Comparison of ENCODE assay signal across 8 cellular contexts in the genomic region with DNA sequence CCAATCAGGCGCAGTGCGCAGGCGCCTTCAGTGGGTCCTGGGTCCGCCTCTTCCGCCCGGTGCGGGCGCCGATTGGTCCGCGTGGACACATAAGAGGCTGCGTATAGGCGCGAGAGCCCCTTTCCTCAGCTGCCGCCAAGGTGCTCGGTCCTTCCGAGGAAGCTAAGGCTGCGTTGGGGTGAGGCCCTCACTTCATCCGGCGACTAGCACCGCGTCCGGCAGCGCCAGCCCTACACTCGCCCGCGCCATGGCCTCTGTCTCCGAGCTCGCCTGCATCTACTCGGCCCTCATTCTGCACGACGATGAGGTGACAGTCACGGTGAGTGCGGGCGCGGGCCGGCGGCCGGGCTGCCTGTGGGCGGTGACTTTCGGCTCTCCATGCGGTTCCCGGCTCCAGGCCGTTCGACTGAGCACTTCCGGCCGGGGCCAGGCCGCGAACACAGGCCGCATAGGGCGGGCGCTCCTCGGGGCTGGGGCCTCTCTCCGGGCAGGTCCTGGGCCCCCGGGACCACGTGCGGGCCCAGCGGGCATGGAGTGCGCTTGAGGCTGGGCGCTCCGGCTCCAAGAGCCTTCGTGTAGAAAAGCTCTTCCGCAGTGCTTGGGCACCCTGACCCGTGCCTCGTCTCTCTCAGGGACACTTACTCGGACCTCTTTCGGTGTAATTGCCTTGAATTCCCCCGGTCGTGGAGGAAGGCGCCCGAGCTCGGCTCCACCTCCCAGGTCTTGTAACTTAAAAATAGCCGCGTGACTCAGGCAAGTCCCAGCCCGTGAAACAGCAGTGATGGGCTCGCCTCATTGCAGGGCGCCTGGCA. TPM values are rescaled to one million over a fixed set of nuclear protein-coding genes. Genes with fewer than 3 reads are reported as not detected.
DNase-seq lines count a peak whose midpoint lies in the region; ATAC-seq, FAIRE-seq and TF ChIP-seq lines count a peak whose summit lies in the region.

A gene (plus strand): TSS at position 117 of the 812 bp plus-strand sequence. CDS start 131 bp downstream, at position 248.

- H3K9ac ChIP-seq in kidney (ENCODE audit: low read length in 2 of 2) = peak within 1 kb of the TSS; percentile 70 to 96

- peak; percentile 38 for FAIRE-seq in kidney (lab: Jason Lieb, UNC)

- TF ChIP-seq CTCF in kidney (IDR thresholded peaks at IDR 0.05; ENCODE audit: borderline replicate concordance, extremely low read depth, insufficient read depth) = no peak

- H3K27ac ChIP-seq in kidney (ENCODE audit: low read depth in 2 of 2, low read length in 2 of 2) = peak within 1 kb of the TSS; percentile 89 to 93

- intact Hi-C loops in kidney (cut with DNase I) = no loop called here

- H3K4me3 ChIP-seq in kidney (ENCODE audit: low read length in 2 of 2) = peak within 1 kb of the TSS; percentile 87 to 95

- peaks cover 3 to 12% of the 10 kb centered on the region in 2 donors for H3K4me1 ChIP-seq in kidney (ENCODE audit: control insufficient read depth in 1 of 2, insufficient read depth in 1 of 2, low read depth in 1 of 2, low read length in 2 of 2)

- ATAC-seq in HG03196 (IDR thresholded peaks at IDR 0.05; ENCODE audit: unreplicated experiment) = peak; percentile 85

- peaks cover 14 to 18% of the 10 kb centered on the region in 2 donors for H3K36me3 ChIP-seq in kidney (ENCODE audit: control insufficient read depth in 1 of 2, insufficient read depth in 2 of 2, low read length in 2 of 2)

- DNase-seq in AG08396 (ENCODE audit: low spot score) (peak; percentile 96), NCI-H446 treated with DMSO at 0.1 percent for 48 hours (lab: John Stamatoyannopoulos, UW) (peak; percentile 87), cerebellum (ENCODE audit: low spot score) (peak; percentile 96), kidney (peak; percentile 99)
- peak; percentile 96 for DNase-seq in activated CD4-positive, alpha-beta T cell treated with anti-CD3 and anti-CD28 coated beads for 1 hour
- DNase-seq in stimulated activated CD4-positive, alpha-beta T cell treated with anti-CD3 and anti-CD28 coated beads, Interleukin-15, amount 100 ng/mL, for 24 hours = peak; percentile 95

- peak; percentile 100 for TF ChIP-seq POLR2A in GM18951 (IDR thresholded peaks at IDR 0.05; ENCODE audit: extremely low read depth, insufficient read depth, insufficient read length)

- in situ Hi-C loops in GM18951 (cut with MboI; ENCODE audit: low sequenced_read_pairs, unreplicated experiment) = no loop called here

- no peaks in the 10 kb centered on the region for H3K9me3 ChIP-seq in kidney (ENCODE audit: control insufficient read depth in 1 of 2, low read length in 2 of 2)

RNA-seq across cellular contexts. Expression of the gene that starts here (rescaled TPM):
- total RNA-seq in cerebellum = 45.1 TPM
- 1,303 TPM for total RNA-seq in kidney
- polyA plus RNA-seq in kidney (ENCODE audit: insufficient read depth, low read depth, low replicate concordance) = 2,805 TPM

Comparison
In these comparisons a context has a peak if more than half of its experiments do, and no peak if none do; other contexts are left out.
1. Peak in every context shown above with its lines: DNase-seq, ATAC-seq, H3K4me3 ChIP-seq and H3K27ac ChIP-seq.
2. RNA of the gene that starts here (total RNA-seq): 1,303 TPM in kidney (single experiment); 45.1 TPM in cerebellum (single experiment); every median in the first group is over 10 times any median in the second.